Comparison of ENCODE assay signal across 8 cellular contexts in genomic region chr1:227789042-227789880, GRCh38. TPM values are rescaled to one million over a fixed set of nuclear protein-coding genes. Genes with fewer than 3 reads are reported as not detected.
DNase-seq lines count a peak whose midpoint lies in the region; ATAC-seq and TF ChIP-seq lines count a peak whose summit lies in the region.

No MANE protein-coding gene starts in this region.

- peak overlapping the region; percentile 66 for H3K4me3 ChIP-seq in hepatocyte

- H3K4me2 ChIP-seq in hepatocyte: peak overlapping the region; percentile 96

- H3K9me2 ChIP-seq in hepatocyte (replicated peaks; ENCODE audit: insufficient read depth): no peaks in the 10 kb centered on the region

- no peaks in the 10 kb centered on the region for H3K79me2 ChIP-seq in hepatocyte

- H3K27me3 ChIP-seq in hepatocyte: peaks cover 4% of the 10 kb centered on the region

- no peaks in the 10 kb centered on the region for H3K9me3 Mint-ChIP-seq in WTC11
- no peaks in the 10 kb centered on the region for H3K9me3 Mint-ChIP-seq in stimulated activated effector memory CD8-positive, alpha-beta T cell treated with anti-CD3 and anti-CD28 coated beads, Interleukin-12 subunit alpha, Interleukin-12 subunit beta, amount 100 ng/mL, for 72 hours

- H3K9me3 ChIP-seq in hepatocyte (ENCODE audit: low read depth): no peaks in the 10 kb centered on the region

- WGBS in hepatocyte (ENCODE audit: low lambda C conversion rate, missing lambda C conversion rate): 50% methylated on average over 18 of the region's 19 CpGs

- TF ChIP-seq CTCF in WTC11 (IDR thresholded peaks at IDR 0.05) (no peak), hepatocyte (IDR thresholded peaks at IDR 0.05; ENCODE audit: poor library complexity) (no peak), GM10266 (IDR thresholded peaks at IDR 0.05; ENCODE audit: control insufficient read depth, insufficient read depth, low read depth, missing control alignments) (no peak)

- no peak overlapping the region for H3K27ac Mint-ChIP-seq in WTC11
- no peak overlapping the region for H3K27ac Mint-ChIP-seq in stimulated activated effector memory CD8-positive, alpha-beta T cell treated with anti-CD3 and anti-CD28 coated beads, Interleukin-12 subunit alpha, Interleukin-12 subunit beta, amount 100 ng/mL, for 72 hours

- DNase-seq in NCI-H146 (lab: John Stamatoyannopoulos, UW) (peak; percentile 50), NCI-H146 treated with DMSO at 0.1 percent for 48 hours (lab: John Stamatoyannopoulos, UW; ENCODE audit: unreplicated experiment) (no peak), WTC11 (ENCODE audit: low spot score) (no peak), hepatocyte (ENCODE audit: low spot score) (no peak), OCI-M1 (lab: John Stamatoyannopoulos, UW) (no peak), GM10266 (ENCODE audit: extremely low spot score) (no peak)
- peak in 1 of 2 donors; percentile 54 for DNase-seq in stimulated activated effector memory CD8-positive, alpha-beta T cell treated with anti-CD3 and anti-CD28 coated beads, Interleukin-12 subunit alpha, Interleukin-12 subunit beta, amount 100 ng/mL, for 72 hours (ENCODE audit: low spot score in 2 of 2)

- peaks cover 19% of the 10 kb centered on the region for H3K4me1 Mint-ChIP-seq in WTC11
- H3K4me1 Mint-ChIP-seq in stimulated activated effector memory CD8-positive, alpha-beta T cell treated with anti-CD3 and anti-CD28 coated beads, Interleukin-12 subunit alpha, Interleukin-12 subunit beta, amount 100 ng/mL, for 72 hours: peaks cover 29% of the 10 kb centered on the region

- peak overlapping the region; percentile 76 for H3K4me3 Mint-ChIP-seq in WTC11
- peak overlapping the region; percentile 77 for H3K4me3 Mint-ChIP-seq in stimulated activated effector memory CD8-positive, alpha-beta T cell treated with anti-CD3 and anti-CD28 coated beads, Interleukin-12 subunit alpha, Interleukin-12 subunit beta, amount 100 ng/mL, for 72 hours

- H3K36me3 ChIP-seq in hepatocyte (replicated peaks; ENCODE audit: insufficient read depth, low read depth): no peaks in the 10 kb centered on the region

- ATAC-seq in WTC11 (no peak), HG03457 (IDR thresholded peaks at IDR 0.05; ENCODE audit: unreplicated experiment) (no peak)
- ATAC-seq in stimulated activated effector memory CD8-positive, alpha-beta T cell treated with anti-CD3 and anti-CD28 coated beads, Interleukin-12 subunit alpha, Interleukin-12 subunit beta, amount 100 ng/mL, for 72 hours: no peak

- peak overlapping the region; percentile 50 for H3K27ac ChIP-seq in hepatocyte

- peak overlapping the region; percentile 76 for H2AFZ ChIP-seq in hepatocyte

- H3K4me1 ChIP-seq in hepatocyte (ENCODE audit: insufficient read depth): peaks cover 23% of the 10 kb centered on the region

- H4K20me1 ChIP-seq in hepatocyte (ENCODE audit: insufficient read depth, poor library complexity, severe bottlenecking): no peaks in the 10 kb centered on the region

- POLR2A ChIA-PET in WTC11 (lab: Charles Lee): no interaction called here

- no peaks in the 10 kb centered on the region for H3K36me3 Mint-ChIP-seq in WTC11
- peaks cover 6% of the 10 kb centered on the region for H3K36me3 Mint-ChIP-seq in stimulated activated effector memory CD8-positive, alpha-beta T cell treated with anti-CD3 and anti-CD28 coated beads, Interleukin-12 subunit alpha, Interleukin-12 subunit beta, amount 100 ng/mL, for 72 hours

- CTCF ChIA-PET in WTC11 (lab: Charles Lee): interaction anchor here (0.6 to 3.4 kb wide), 9 partner anchors 30 to 340 kb away, joined by 3 to 42 read pairs (median 3); partner anchors contain the start of gene WNT9A

- H3K27me3 Mint-ChIP-seq in WTC11 (ENCODE audit: low read depth): peaks cover 50% of the 10 kb centered on the region

TF ChIP-seq in WTC11, 78 proteins besides CTCF, POLR2A, EP300 and RAD21:
- TF ChIP-seq ETV6 (CRISPR knock-in tag; IDR thresholded peaks at IDR 0.05) (no peak), ZNF396 (CRISPR knock-in tag; IDR thresholded peaks at IDR 0.05; ENCODE audit: borderline replicate concordance) (no peak), NFE2L1 (CRISPR knock-in tag; IDR thresholded peaks at IDR 0.05) (no peak), CREB1 (CRISPR knock-in tag; IDR thresholded peaks at IDR 0.05) (no peak), CREM (CRISPR knock-in tag; IDR thresholded peaks at IDR 0.05) (no peak), SP1 (CRISPR knock-in tag; conservative IDR thresholded peaks at IDR 0.05) (no peak)
- TF ChIP-seq, protein P1, sequence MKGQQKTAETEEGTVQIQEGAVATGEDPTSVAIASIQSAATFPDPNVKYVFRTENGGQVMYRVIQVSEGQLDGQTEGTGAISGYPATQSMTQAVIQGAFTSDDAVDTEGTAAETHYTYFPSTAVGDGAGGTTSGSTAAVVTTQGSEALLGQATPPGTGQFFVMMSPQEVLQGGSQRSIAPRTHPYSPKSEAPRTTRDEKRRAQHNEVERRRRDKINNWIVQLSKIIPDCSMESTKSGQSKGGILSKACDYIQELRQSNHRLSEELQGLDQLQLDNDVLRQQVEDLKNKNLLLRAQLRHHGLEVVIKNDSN (CRISPR knock-in tag; IDR thresholded peaks at IDR 0.05): no peak

RNA-seq across cellular contexts. Expression of gene PRSS38, which starts 26.2 kb away (rescaled TPM):
- total RNA-seq in WTC11 (2021): not detected in 3 replicates
- not detected in 2 replicates for total RNA-seq in hepatocyte
- not detected in 2 replicates for polyA plus RNA-seq in hepatocyte

RNA-seq across cellular contexts. Expression of gene SNAP47, which starts 54.0 kb away (rescaled TPM):
- total RNA-seq in WTC11 (2021): 43.8 to 50.8 TPM (median 47.2 TPM) in 3 replicates
- 41.5 and 42.6 TPM in 2 replicates for total RNA-seq in hepatocyte
- polyA plus RNA-seq in hepatocyte: 42.7 and 49.6 TPM in 2 replicates

RNA-seq across cellular contexts. Expression of gene JMJD4, which starts 54.2 kb away (rescaled TPM):
- total RNA-seq in WTC11 (2021) (12.8 to 13.7 TPM (median 13.6 TPM) in 3 replicates), hepatocyte (21.3 and 22.2 TPM in 2 replicates)
- polyA plus RNA-seq in hepatocyte: 31.2 and 32.9 TPM in 2 replicates
